ENCODE assay signal across 21 cellular contexts in the genomic region with DNA sequence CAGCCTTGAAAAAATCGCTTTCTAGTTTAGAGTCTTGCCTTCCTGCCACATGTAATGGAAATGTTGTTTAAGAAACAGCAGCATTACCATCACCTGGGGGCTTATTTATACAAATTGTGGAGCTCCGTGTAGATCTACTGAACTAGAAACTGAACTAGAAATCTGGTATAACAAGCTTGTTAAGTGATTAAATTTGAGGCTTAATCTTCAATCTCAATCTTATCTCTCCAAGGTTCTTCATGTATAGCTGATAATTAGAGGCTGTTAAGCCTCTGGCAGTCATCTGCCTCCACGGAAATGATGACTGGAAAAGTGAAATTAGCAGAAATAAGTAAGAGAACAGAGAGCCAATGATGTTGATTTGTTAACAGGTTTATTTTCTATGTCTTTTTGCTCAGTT.
DNase-seq lines count a peak whose midpoint lies in the region; ATAC-seq, FAIRE-seq and TF ChIP-seq lines count a peak whose summit lies in the region.
"Had no signal": no experiment of that assay in that cellular context is flagged by ENCODE, and none has a peak within 500 bp of the region (broad histone marks: within the 10 kb centered on the region; RNA-seq: fewer than 3 reads in every experiment).

No MANE protein-coding gene starts in this region.

- peaks cover 22% of the 10 kb centered on the region for H3K4me1 ChIP-seq in neural progenitor cell

- H3K4me1 Mint-ChIP-seq in brain (peaks cover 43% of the 10 kb centered on the region), neural progenitor cell (peaks cover 14% of the 10 kb centered on the region), natural killer cell (no peaks in the 10 kb centered on the region)
- peaks cover 3% of the 10 kb centered on the region for H3K4me1 Mint-ChIP-seq in activated CD4-positive, alpha-beta T cell treated with anti-CD3 and anti-CD28 coated beads, Interleukin-2, amount 10 ng/mL, durations not matched to agents 24 days and 14 days

- no peaks in the 10 kb centered on the region for H3K27me3 ChIP-seq in neural progenitor cell
- H3K27me3 ChIP-seq: SJCRH30 had no signal

- H3K27ac Mint-ChIP-seq in brain (peak overlapping the region in 3 of 5 experiments; percentile 36 to 57 (median 50)), neural progenitor cell (no peak overlapping the region), natural killer cell (no peak overlapping the region)
- H3K27ac Mint-ChIP-seq in activated CD4-positive, alpha-beta T cell treated with anti-CD3 and anti-CD28 coated beads, Interleukin-2, amount 10 ng/mL, durations not matched to agents 24 days and 14 days, result no peak overlapping the region

- no peak for ATAC-seq in natural killer cell
- ATAC-seq: Right ventricle myocardium inferior had no signal

- DNase-seq in D721Med (ENCODE audit: insufficient read length, low spot score) (no peak), SK-N-DZ (ENCODE audit: low spot score) (peak; percentile 42), neural progenitor cell (ENCODE audit: low spot score) (no peak), natural killer cell (no peak), NCI-H524 treated with DMSO at 0.1 percent for 48 hours (lab: John Stamatoyannopoulos, UW) (no peak)
- no peak for DNase-seq in activated CD4-positive, alpha-beta T cell treated with anti-CD3 and anti-CD28 coated beads, Interleukin-2, amount 10 ng/mL, durations not matched to agents 24 days and 14 days
- DNase-seq: DMS53, HCEC 1CT, Kasumi-1, NCI-H1092 treated with DMSO at 0.1 percent for 48 hours, NCI-H1436 treated with DMSO at 0.1 percent for 48 hours, NCI-H187 treated with DMSO at 0.1 percent for 48 hours, NCI-H2171 treated with DMSO at 0.1 percent for 48 hours, NCI-H345, NCI-H774, PC-9, SJCRH30 had no signal

- TF ChIP-seq CTCF in D721Med (IDR thresholded peaks at IDR 0.05; ENCODE audit: insufficient read depth, missing control alignments) (no peak), brain (conservative IDR thresholded peaks at IDR 0.05) (no peak), neural progenitor cell (IDR thresholded peaks at IDR 0.05) (no peak), natural killer cell (IDR thresholded peaks at IDR 0.05) (no peak)

- peaks cover 9% of the 10 kb centered on the region for H3K79me2 ChIP-seq in neural progenitor cell (ENCODE audit: low read depth)

- no peaks in the 10 kb centered on the region for H3K9me3 ChIP-seq in neural progenitor cell (ENCODE audit: low read depth)
- H3K9me3 ChIP-seq: SJCRH30 had no signal

- H3K4me3 ChIP-seq in neural progenitor cell, result no peak overlapping the region
- H3K4me3 ChIP-seq: PC-9, SJCRH30 had no signal

- H3K4me2 ChIP-seq in neural progenitor cell, result peak overlapping the region; percentile 40
- H3K4me2 ChIP-seq: PC-9 had no signal

- H3K9ac ChIP-seq in neural progenitor cell, result no peak overlapping the region

- no peaks in the 10 kb centered on the region for H4K20me1 ChIP-seq in neural progenitor cell (ENCODE audit: low read depth)

- H2AFZ ChIP-seq in neural progenitor cell (replicated peaks), result no peak overlapping the region
- H2AFZ ChIP-seq: PC-9 had no signal

- H3K4me3 Mint-ChIP-seq in brain (no peak overlapping the region), neural progenitor cell (no peak overlapping the region), natural killer cell (no peak overlapping the region)
- no peak overlapping the region for H3K4me3 Mint-ChIP-seq in activated CD4-positive, alpha-beta T cell treated with anti-CD3 and anti-CD28 coated beads, Interleukin-2, amount 10 ng/mL, durations not matched to agents 24 days and 14 days

- H3K36me3 Mint-ChIP-seq in brain, result peaks cover 40% of the 10 kb centered on the region
- H3K36me3 Mint-ChIP-seq in neural progenitor cell, result peaks cover 7% of the 10 kb centered on the region
- no peaks in the 10 kb centered on the region for H3K36me3 Mint-ChIP-seq in natural killer cell
- no peaks in the 10 kb centered on the region for H3K36me3 Mint-ChIP-seq in activated CD4-positive, alpha-beta T cell treated with anti-CD3 and anti-CD28 coated beads, Interleukin-2, amount 10 ng/mL, durations not matched to agents 24 days and 14 days (ENCODE audit: low read depth)

- intact Hi-C loops in natural killer cell (cut with micrococcal nuclease), result loop anchor here (5.0 kb wide), 2 partner anchors 655 to 905 kb away; no protein-coding TSS in a partner anchor
- intact Hi-C loops in activated CD4-positive, alpha-beta T cell treated with anti-CD3 and anti-CD28 coated beads, Interleukin-2, amount 10 ng/mL, durations not matched to agents 24 days and 14 days (cut with micrococcal nuclease), result no loop called here

- peak; percentile 92 for FAIRE-seq in D721Med (lab: Jason Lieb, UNC)
- FAIRE-seq: GM18507, H1 had no signal

- H3K36me3 ChIP-seq in neural progenitor cell, result no peaks in the 10 kb centered on the region
- H3K36me3 ChIP-seq: SJCRH30 had no signal

- peaks cover 24% of the 10 kb centered on the region for H3F3A ChIP-seq in neural progenitor cell (ENCODE audit: low read depth)

- no peaks in the 10 kb centered on the region for H3K27me3 Mint-ChIP-seq in brain
- peaks cover under 1% of the 10 kb centered on the region for H3K27me3 Mint-ChIP-seq in neural progenitor cell (ENCODE audit: insufficient read depth, low read depth)
- no peaks in the 10 kb centered on the region for H3K27me3 Mint-ChIP-seq in natural killer cell (ENCODE audit: low read depth in 2 of 2)
- peaks cover 2% of the 10 kb centered on the region for H3K27me3 Mint-ChIP-seq in activated CD4-positive, alpha-beta T cell treated with anti-CD3 and anti-CD28 coated beads, Interleukin-2, amount 10 ng/mL, durations not matched to agents 24 days and 14 days

- H3K27ac ChIP-seq in neural progenitor cell, result peak overlapping the region; percentile 55
- H3K27ac ChIP-seq: PC-9, SJCRH30 had no signal

- peaks cover 0 to 2% (median 0%) of the 10 kb centered on the region in 5 experiments for H3K9me3 Mint-ChIP-seq in brain
- H3K9me3 Mint-ChIP-seq in neural progenitor cell, result no peaks in the 10 kb centered on the region
- H3K9me3 Mint-ChIP-seq in natural killer cell, result no peaks in the 10 kb centered on the region
- no peaks in the 10 kb centered on the region for H3K9me3 Mint-ChIP-seq in activated CD4-positive, alpha-beta T cell treated with anti-CD3 and anti-CD28 coated beads, Interleukin-2, amount 10 ng/mL, durations not matched to agents 24 days and 14 days

Comparison
In these comparisons a context has a peak if more than half of its experiments do, and no peak if none do; other contexts are left out.
1. H3K27ac Mint-ChIP-seq: peak in brain (3 of 5); none in neural progenitor cell (single experiment), natural killer cell (0 of 2) and activated CD4-positive, alpha-beta T cell treated with anti-CD3 and anti-CD28 coated beads, Interleukin-2, amount 10 ng/mL, durations not matched to agents 24 days and 14 days (single experiment).